Comparison of ENCODE assay signal across 9 cellular contexts in the genomic region with DNA sequence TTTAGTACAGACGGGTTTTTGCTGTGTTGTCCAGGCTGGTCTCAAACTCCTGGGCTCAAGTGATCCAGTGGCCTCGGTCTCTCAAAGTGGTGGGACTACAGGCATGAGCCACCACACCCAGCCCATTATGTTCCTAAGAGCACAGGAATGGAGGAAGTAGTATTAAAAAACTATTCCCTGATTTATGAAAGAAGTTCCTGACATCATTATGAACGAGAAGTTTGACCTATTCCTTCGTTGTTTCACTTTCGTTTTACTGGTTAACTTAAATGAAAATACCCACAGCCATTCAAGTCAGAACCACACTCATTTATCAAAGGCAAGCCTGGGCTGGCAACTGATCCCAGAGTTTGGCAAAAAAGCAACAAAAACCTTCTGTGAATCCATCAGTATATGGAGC. TPM values are rescaled to one million over a fixed set of nuclear protein-coding genes. Genes with fewer than 3 reads are reported as not detected.
A peak's percentile ranks its signal among the peaks of the same experiment; 100 is the strongest.
DNase-seq lines count a peak whose midpoint lies in the region; ATAC-seq and TF ChIP-seq lines count a peak whose summit lies in the region.
"Had no signal": no experiment of that assay in that cellular context is flagged by ENCODE, and none has a peak within 500 bp of the region (broad histone marks: within the 10 kb centered on the region; RNA-seq: fewer than 3 reads in every experiment).

No MANE protein-coding gene starts in this region.

- H3K9ac ChIP-seq in BLaER1 treated with 17β-estradiol and CSF1 and Interleukin-3, amounts not matched to agents 10 nM and 100 nM: peak overlapping the region; percentile 44 to 64 (median 53); a peak in 20 of 22 replicates

- no peaks in the 10 kb centered on the region for H4K20me1 ChIP-seq in BLaER1 treated with 17β-estradiol and CSF1 and Interleukin-3, amounts not matched to agents 10 nM and 100 nM

- DNase-seq in ascending aorta (ENCODE audit: low spot score in 2 of 2): no peak
- no peak for DNase-seq in lower lobe of right lung
- DNase-seq in cerebellar cortex (ENCODE audit: low spot score): no peak
- no peak for DNase-seq in SIG-M5 (lab: John Stamatoyannopoulos, UW)
- DNase-seq: activated CD8-positive, alpha-beta memory T cell treated with anti-CD3 and anti-CD28 coated beads, Interleukin-2, amount 50 U/mL, for 48 hours had no signal

- peaks cover 9 to 21% (median 18%) of the 10 kb centered on the region in 11 experiments; a peak in 21 of 22 replicates for H3K27me3 ChIP-seq in BLaER1 treated with 17β-estradiol and CSF1 and Interleukin-3, amounts not matched to agents 10 nM and 100 nM
- H3K27me3 ChIP-seq in ascending aorta (no peaks in the 10 kb centered on the region), lower lobe of right lung (ENCODE audit: low read depth) (no peaks in the 10 kb centered on the region)

- peak overlapping the region; percentile 20 to 50 (median 32); a peak in 14 of 20 replicates for H3K4me3 ChIP-seq in BLaER1 treated with 17β-estradiol and CSF1 and Interleukin-3, amounts not matched to agents 10 nM and 100 nM
- H3K4me3 ChIP-seq in ascending aorta (peak overlapping the region; percentile 5 to 49), lower lobe of right lung (peak overlapping the region; percentile 32)

- no peaks in the 10 kb centered on the region for H3K9me3 ChIP-seq in BLaER1 treated with 17β-estradiol and CSF1 and Interleukin-3, amounts not matched to agents 10 nM and 100 nM (replicated peaks in 1 of 11)
- H3K9me3 ChIP-seq in KOPT-K1 (ENCODE audit: insufficient read depth, low read length, poor library complexity, severe bottlenecking): no peaks in the 10 kb centered on the region
- H3K9me3 ChIP-seq in ascending aorta: no peaks in the 10 kb centered on the region
- H3K9me3 ChIP-seq in lower lobe of right lung: no peaks in the 10 kb centered on the region

- TF ChIP-seq CTCF in ascending aorta (IDR thresholded peaks at IDR 0.05): no peak
- no peak for TF ChIP-seq CTCF in lower lobe of right lung (IDR thresholded peaks at IDR 0.05)

- peak overlapping the region; percentile 60 to 89 (median 74) for H3K4me2 ChIP-seq in BLaER1 treated with 17β-estradiol and CSF1 and Interleukin-3, amounts not matched to agents 10 nM and 100 nM

- H3K36me3 ChIP-seq in BLaER1 treated with 17β-estradiol and CSF1 and Interleukin-3, amounts not matched to agents 10 nM and 100 nM: no peaks in the 10 kb centered on the region
- no peaks in the 10 kb centered on the region for H3K36me3 ChIP-seq in KOPT-K1 (ENCODE audit: insufficient read depth, low read length)
- no peaks in the 10 kb centered on the region for H3K36me3 ChIP-seq in ascending aorta
- H3K36me3 ChIP-seq in lower lobe of right lung: no peaks in the 10 kb centered on the region

- peaks cover 5 to 15% (median 12%) of the 10 kb centered on the region in 10 experiments; a peak in 19 of 20 replicates for H3K4me1 ChIP-seq in BLaER1 treated with 17β-estradiol and CSF1 and Interleukin-3, amounts not matched to agents 10 nM and 100 nM
- peaks cover 0 to 3% of the 10 kb centered on the region in 2 donors for H3K4me1 ChIP-seq in ascending aorta
- peaks cover 10% of the 10 kb centered on the region for H3K4me1 ChIP-seq in lower lobe of right lung

- intact Hi-C loops in ascending aorta (cut with DNase I): no loop called here
- intact Hi-C loops in lower lobe of right lung (cut with DNase I): no loop called here

- H3K27ac ChIP-seq in BLaER1 treated with 17β-estradiol and CSF1 and Interleukin-3, amounts not matched to agents 10 nM and 100 nM: peak overlapping the region in 10 of 11 experiments; percentile 29 to 64 (median 58); a peak in 18 of 22 replicates
- H3K27ac ChIP-seq in KOPT-K1 (ENCODE audit: low read depth, low read length, poor library complexity, severe bottlenecking) (peak overlapping the region; percentile 56), ascending aorta (no peak overlapping the region), lower lobe of right lung (peak overlapping the region; percentile 60)

- ATAC-seq in lower lobe of right lung: peak; percentile 57 to 61
- ATAC-seq in HG02588 (IDR thresholded peaks at IDR 0.05; ENCODE audit: unreplicated experiment): no peak
- no peak for ATAC-seq in HG03025 (IDR thresholded peaks at IDR 0.05; ENCODE audit: low FRiP score, unreplicated experiment)

RNA-seq across cellular contexts. Expression of a gene that starts 13.5 kb away (rescaled TPM):
- total RNA-seq in ascending aorta: 25.7 TPM
- total RNA-seq in lower lobe of right lung: 20.6 TPM

RNA-seq across cellular contexts. Expression of a gene that starts 55.9 kb away (rescaled TPM):
- total RNA-seq in ascending aorta (1.1 TPM), lower lobe of right lung (5.8 TPM)

Comparison
In these comparisons a context has a peak if more than half of its experiments do, and no peak if none do; other contexts are left out.
1. H3K27ac ChIP-seq: peak in BLaER1 treated with 17β-estradiol and CSF1 and Interleukin-3, amounts not matched to agents 10 nM and 100 nM (10 of 11), KOPT-K1 (single experiment) and lower lobe of right lung (single experiment); none in ascending aorta (0 of 2).
2. ATAC-seq: peak in lower lobe of right lung (2 of 2); none in HG02588 (single experiment) and HG03025 (single experiment).
3. Peak in every context shown above with its lines, with median percentiles within 50 percentile points of each other: H3K4me3 ChIP-seq.